Comparison of ENCODE assay signal across 8 cellular contexts in genomic region chr2:54723300-54724149, GRCh38. TPM values are rescaled to one million over a fixed set of nuclear protein-coding genes. Genes with fewer than 3 reads are reported as not detected.
DNase-seq lines count a peak whose midpoint lies in the region; ATAC-seq, FAIRE-seq and TF ChIP-seq lines count a peak whose summit lies in the region.

Gene EML6, plus strand, starts transcription at chr2:54723662. Its CDS starts 1,400 bp downstream, at chr2:54725062.

- BruUV-seq in Caco-2 (replicated peaks; lab: Mats Ljungman, UMichigan): no TSS peak

- peaks cover 1% of the 10 kb centered on the region for H3K4me1 Mint-ChIP-seq in Caco-2 (ENCODE audit: low read depth, unreplicated experiment)

- FAIRE-seq in endometrium (lab: Jason Lieb, UNC): peak; percentile 95

- H3K9me3 Mint-ChIP-seq in Caco-2 (ENCODE audit: unreplicated experiment): no peaks in the 10 kb centered on the region

- H3K27ac ChIP-seq in HUES48 (ENCODE audit: low read depth, low read length) (no peak within 1 kb of the TSS), mesodermal cell (ENCODE audit: low read depth, low read length, severe bottlenecking) (no peak within 1 kb of the TSS)

- peak; percentile 99 for DNase-seq in Caco-2
- peak; percentile 98 for DNase-seq in NT2/D1 (ENCODE audit: low read depth, low spot score)
- peak; percentile 98 for DNase-seq in activated CD8-positive, alpha-beta memory T cell treated with anti-CD3 and anti-CD28 coated beads, Interleukin-2, amount 50 U/mL, for 4 hours
- peak; percentile 95 to 97 for DNase-seq in stimulated activated CD8-positive, alpha-beta memory T cell treated with anti-CD3 and anti-CD28 coated beads, Interleukin-15, amount 100 ng/mL, for 4 hours (ENCODE audit: low read depth in 2 of 2)

- intact Hi-C loops in Caco-2 (cut with micrococcal nuclease; ENCODE audit: unreplicated experiment): loop anchor here (2.0 to 5.0 kb wide), 2 partner anchors 33 to 114 kb away; no protein-coding TSS in a partner anchor

- H3K27ac Mint-ChIP-seq in Caco-2 (ENCODE audit: unreplicated experiment): peak within 1 kb of the TSS; percentile 70

- peak within 1 kb of the TSS; percentile 84 for H3K9ac ChIP-seq in HUES48 (ENCODE audit: low read depth, low read length)
- H3K9ac ChIP-seq in NT2/D1 (ENCODE audit: insufficient read length, low read depth): peak within 1 kb of the TSS; percentile 90

- H3K27me3 ChIP-seq in Caco-2 (replicated peaks; ENCODE audit: control insufficient read depth, insufficient read depth, low read length) (no peaks in the 10 kb centered on the region), HUES48 (ENCODE audit: control insufficient read depth, insufficient read depth, low read length) (peaks cover 40% of the 10 kb centered on the region), NT2/D1 (ENCODE audit: insufficient read depth, insufficient read length) (peaks cover 59% of the 10 kb centered on the region)

- POLR2A ChIA-PET in Caco-2 (lab: Charles Lee): interaction anchor here (0.6 to 1.7 kb wide), 5 partner anchors 32 to 834 kb away, joined by 3 to 4 read pairs (median 3); no protein-coding TSS in a partner anchor

- TF ChIP-seq CTCF in Caco-2 (IDR thresholded peaks at IDR 0.05; ENCODE audit: insufficient read depth in 1 of 2, low read depth in 1 of 2, low read length in 1 of 2, severe bottlenecking in 1 of 2, unreplicated experiment in 1 of 2): peak in 1 of 2 experiments; percentile 13

- no peaks in the 10 kb centered on the region for H3K9me3 ChIP-seq in Caco-2
- no peaks in the 10 kb centered on the region for H3K9me3 ChIP-seq in HUES48 (ENCODE audit: control insufficient read depth, insufficient read depth, low read length)
- H3K9me3 ChIP-seq in NT2/D1 (ENCODE audit: insufficient read depth, low read length): no peaks in the 10 kb centered on the region
- no peaks in the 10 kb centered on the region for H3K9me3 ChIP-seq in mesodermal cell (ENCODE audit: control insufficient read depth, low read length)

- no peaks in the 10 kb centered on the region for H3K36me3 ChIP-seq in Caco-2 (ENCODE audit: control insufficient read depth, insufficient read depth, low read length)
- no peaks in the 10 kb centered on the region for H3K36me3 ChIP-seq in HUES48 (ENCODE audit: control insufficient read depth, insufficient read depth, low read length)
- no peaks in the 10 kb centered on the region for H3K36me3 ChIP-seq in NT2/D1 (ENCODE audit: insufficient read depth, insufficient read length, low read length)
- no peaks in the 10 kb centered on the region for H3K36me3 ChIP-seq in mesodermal cell (ENCODE audit: control insufficient read depth, insufficient read depth, low read length)

- H3K4me1 ChIP-seq in Caco-2 (no peaks in the 10 kb centered on the region), HUES48 (ENCODE audit: control insufficient read depth, insufficient read depth, low read length) (0 out of 2 replicates have a peak, but pooled peaks cover 6% of the 10 kb centered on the region), NT2/D1 (ENCODE audit: insufficient read depth, insufficient read length) (peaks cover 2% of the 10 kb centered on the region), mesodermal cell (ENCODE audit: control insufficient read depth, insufficient read depth, low read length, poor library complexity, severe bottlenecking) (no peaks in the 10 kb centered on the region)

- H3K36me3 Mint-ChIP-seq in Caco-2 (ENCODE audit: insufficient read depth, unreplicated experiment): no peaks in the 10 kb centered on the region

- H3K4me3 ChIP-seq in Caco-2 (ENCODE audit: low read depth, low read length): peak within 1 kb of the TSS; percentile 76
- H3K4me3 ChIP-seq in HUES48 (ENCODE audit: low read depth, low read length): peak within 1 kb of the TSS; percentile 97
- peak within 1 kb of the TSS; percentile 86 for H3K4me3 ChIP-seq in NT2/D1 (ENCODE audit: insufficient read length, low read depth)
- H3K4me3 ChIP-seq in mesodermal cell (ENCODE audit: extremely low read depth, insufficient read depth, low read length, poor library complexity, severe bottlenecking): peak within 1 kb of the TSS; percentile 71

- 1% methylated on average over 52 to 74 of the region's 91 CpGs for WGBS in mesodermal cell (ENCODE audit: insufficient coverage in 2 of 2), 2 experiments

- H3K4me3 Mint-ChIP-seq in Caco-2 (ENCODE audit: unreplicated experiment): peak within 1 kb of the TSS; percentile 92

- peaks cover 6% of the 10 kb centered on the region for H3K27me3 Mint-ChIP-seq in Caco-2 (ENCODE audit: insufficient read depth, unreplicated experiment)

- CTCF ChIA-PET in Caco-2 (lab: Charles Lee): interaction anchor here (0.9 kb wide), 1 partner anchor 177 kb away, joined by 3 read pairs; no protein-coding TSS in a partner anchor

- peak; percentile 99 for ATAC-seq in GM21390 (IDR thresholded peaks at IDR 0.05; ENCODE audit: unreplicated experiment)

RNA-seq across cellular contexts. Expression of gene EML6, which starts in this region (rescaled TPM):
- 5.2 and 9.7 TPM in 2 replicates for total RNA-seq in Caco-2 (2022)
- 2.3 TPM for polyA plus RNA-seq in mesodermal cell (2013, experiment 1 of 2)
- 0.66 TPM for polyA plus RNA-seq in mesodermal cell (2013, experiment 2 of 2)
